30 cellular contexts compared by ENCODE assay signal in genomic region chr5:110435207-110435606, GRCh38.
"Had no signal": no experiment of that assay in that cellular context is flagged by ENCODE, and none has a peak within 500 bp of the region (broad histone marks: within the 10 kb centered on the region; RNA-seq: fewer than 3 reads in every experiment).

No MANE protein-coding gene starts in this region.

- H3K36me3 Mint-ChIP-seq: activated CD4-positive, alpha-beta memory T cell treated with anti-CD3 and anti-CD28 coated beads for 36 hours; activated CD8-positive, alpha-beta memory T cell treated with anti-CD3 and anti-CD28 coated beads, Interleukin-2, amount 10 ng/mL, durations not matched to agents 7 days and 5 days; activated naive CD4-positive, alpha-beta T cell treated with anti-CD3 and anti-CD28 coated beads, Interleukin-2, amount 50 U/mL, for 24 hours; activated naive CD8-positive, alpha-beta T cell treated with anti-CD3 and anti-CD28 coated beads, Interleukin-2, amount 10 ng/mL, durations not matched to agents 7 days and 5 days had no signal

- H3K4me3 Mint-ChIP-seq: activated CD4-positive, alpha-beta memory T cell treated with anti-CD3 and anti-CD28 coated beads for 36 hours; activated CD4-positive, alpha-beta T cell treated with anti-CD3 and anti-CD28 coated beads for 36 hours; activated CD4-positive, alpha-beta T cell treated with anti-CD3 and anti-CD28 coated beads, Interleukin-2, amount 10 ng/mL, durations not matched to agents 24 days and 14 days; activated CD8-positive, alpha-beta memory T cell treated with anti-CD3 and anti-CD28 coated beads, Interleukin-2, amount 10 ng/mL, durations not matched to agents 7 days and 5 days; activated CD8-positive, alpha-beta T cell treated with anti-CD3 and anti-CD28 coated beads, Interleukin-2, amount 10 ng/mL, durations not matched to agents 7 days and 5 days; activated naive CD4-positive, alpha-beta T cell treated with anti-CD3 and anti-CD28 coated beads for 36 hours; activated naive CD4-positive, alpha-beta T cell treated with anti-CD3 and anti-CD28 coated beads, Interleukin-2, amount 50 U/mL, for 24 hours; activated naive CD8-positive, alpha-beta T cell treated with anti-CD3 and anti-CD28 coated beads, Interleukin-2, amount 10 ng/mL, durations not matched to agents 7 days and 5 days; activated T-helper 1 cell treated with anti-CD3 and anti-CD28 coated beads, Interleukin-12 subunit alpha, Interleukin-12 subunit beta, Interleukin-2, Interleukin-4 antibody, amounts not matched to agents 30 ng/mL and 10 ng/mL and 1 ng/mL, durations not matched to agents 14 hours and 24 hours and 36 hours; central memory CD8-positive, alpha-beta T cell; effector memory CD8-positive, alpha-beta T cell had no signal

- FAIRE-seq: astrocyte, bronchial epithelial cell, endothelial cell of umbilical vein had no signal

- H3K4me1 Mint-ChIP-seq: activated CD4-positive, alpha-beta T cell treated with anti-CD3 and anti-CD28 coated beads for 36 hours; activated CD4-positive, alpha-beta T cell treated with anti-CD3 and anti-CD28 coated beads, Interleukin-2, amount 10 ng/mL, durations not matched to agents 24 days and 14 days; activated CD8-positive, alpha-beta memory T cell treated with anti-CD3 and anti-CD28 coated beads, Interleukin-2, amount 10 ng/mL, durations not matched to agents 7 days and 5 days; activated naive CD4-positive, alpha-beta T cell treated with anti-CD3 and anti-CD28 coated beads, Interleukin-2, amount 50 U/mL, for 24 hours; activated naive CD8-positive, alpha-beta T cell treated with anti-CD3 and anti-CD28 coated beads, Interleukin-2, amount 10 ng/mL, durations not matched to agents 7 days and 5 days; central memory CD8-positive, alpha-beta T cell had no signal

- ATAC-seq: activated CD4-positive, alpha-beta T cell treated with anti-CD3 and anti-CD28 coated beads for 36 hours; activated CD8-positive, alpha-beta memory T cell treated with anti-CD3 and anti-CD28 coated beads, Interleukin-2, amount 10 ng/mL, durations not matched to agents 7 days and 5 days; activated CD8-positive, alpha-beta T cell treated with anti-CD3 and anti-CD28 coated beads, Interleukin-2, amount 10 ng/mL, durations not matched to agents 7 days and 5 days; effector memory CD8-positive, alpha-beta T cell had no signal

- H3K27me3 Mint-ChIP-seq: activated CD4-positive, alpha-beta memory T cell treated with anti-CD3 and anti-CD28 coated beads for 36 hours; activated CD8-positive, alpha-beta memory T cell treated with anti-CD3 and anti-CD28 coated beads, Interleukin-2, amount 10 ng/mL, durations not matched to agents 7 days and 5 days; effector memory CD8-positive, alpha-beta T cell had no signal

- H3K9me3 Mint-ChIP-seq: activated CD4-positive, alpha-beta memory T cell treated with anti-CD3 and anti-CD28 coated beads for 36 hours; activated CD4-positive, alpha-beta T cell treated with anti-CD3 and anti-CD28 coated beads, Interleukin-2, amount 10 ng/mL, durations not matched to agents 24 days and 14 days; activated naive CD4-positive, alpha-beta T cell treated with anti-CD3 and anti-CD28 coated beads, Interleukin-2, amount 50 U/mL, for 24 hours; activated naive CD8-positive, alpha-beta T cell treated with anti-CD3 and anti-CD28 coated beads, Interleukin-2, amount 10 ng/mL, durations not matched to agents 7 days and 5 days; activated T-helper 1 cell treated with anti-CD3 and anti-CD28 coated beads, Interleukin-12 subunit alpha, Interleukin-12 subunit beta, Interleukin-2, Interleukin-4 antibody, amounts not matched to agents 30 ng/mL and 10 ng/mL and 1 ng/mL, durations not matched to agents 14 hours and 24 hours and 36 hours had no signal

- H3K27ac Mint-ChIP-seq: activated CD4-positive, alpha-beta memory T cell treated with anti-CD3 and anti-CD28 coated beads for 36 hours; activated CD4-positive, alpha-beta T cell treated with anti-CD3 and anti-CD28 coated beads for 36 hours; activated CD4-positive, alpha-beta T cell treated with anti-CD3 and anti-CD28 coated beads, Interleukin-2, amount 10 ng/mL, durations not matched to agents 24 days and 14 days; activated CD8-positive, alpha-beta memory T cell treated with anti-CD3 and anti-CD28 coated beads, Interleukin-2, amount 10 ng/mL, durations not matched to agents 7 days and 5 days; activated CD8-positive, alpha-beta T cell treated with anti-CD3 and anti-CD28 coated beads, Interleukin-2, amount 10 ng/mL, durations not matched to agents 7 days and 5 days; activated naive CD4-positive, alpha-beta T cell treated with anti-CD3 and anti-CD28 coated beads for 36 hours; activated naive CD4-positive, alpha-beta T cell treated with anti-CD3 and anti-CD28 coated beads, Interleukin-2, amount 50 U/mL, for 24 hours; activated naive CD8-positive, alpha-beta T cell treated with anti-CD3 and anti-CD28 coated beads, Interleukin-2, amount 10 ng/mL, durations not matched to agents 7 days and 5 days; activated T-helper 1 cell treated with anti-CD3 and anti-CD28 coated beads, Interleukin-12 subunit alpha, Interleukin-12 subunit beta, Interleukin-2, Interleukin-4 antibody, amounts not matched to agents 30 ng/mL and 10 ng/mL and 1 ng/mL, durations not matched to agents 14 hours and 24 hours and 36 hours; activated T-helper 2 cell treated with anti-CD3 and anti-CD28 coated beads, Interferon-gamma antibody, Interleukin-2, Interleukin-4, amounts not matched to agents 10 μg/mL and 5 μg/mL and 100 μg/mL, durations not matched to agents 14 hours and 24 hours and 36 hours; effector memory CD8-positive, alpha-beta T cell had no signal

- DNase-seq: activated CD4-positive, alpha-beta memory T cell treated with anti-CD3 and anti-CD28 coated beads for 36 hours; activated CD4-positive, alpha-beta T cell treated with anti-CD3 and anti-CD28 coated beads for 36 hours; activated CD4-positive, alpha-beta T cell treated with anti-CD3 and anti-CD28 coated beads, Interleukin-2, amount 10 ng/mL, durations not matched to agents 24 days and 14 days; activated CD4-positive, CD25-positive, alpha-beta regulatory T cell; activated CD4-positive, CD25-positive, alpha-beta regulatory T cell treated with anti-CD3 and anti-CD28 coated beads, Interleukin-2, amount 50 U/mL, for 72 hours; activated CD8-positive, alpha-beta memory T cell treated with anti-CD3 and anti-CD28 coated beads, Interleukin-2, amount 10 ng/mL, durations not matched to agents 7 days and 5 days; activated CD8-positive, alpha-beta memory T cell treated with anti-CD3 and anti-CD28 coated beads, Interleukin-2, amount 50 U/mL, for 4 hours; activated CD8-positive, alpha-beta T cell treated with anti-CD3 and anti-CD28 coated beads, Interleukin-2, amount 10 ng/mL, durations not matched to agents 7 days and 5 days; activated effector memory CD4-positive, alpha-beta T cell treated with anti-CD3 and anti-CD28 coated beads, Interleukin-2, amount 50 U/mL, for 16 hours; activated naive CD4-positive, alpha-beta T cell treated with anti-CD3 and anti-CD28 coated beads for 36 hours; activated naive CD8-positive, alpha-beta T cell treated with anti-CD3 and anti-CD28 coated beads, Interleukin-2, amount 10 ng/mL, durations not matched to agents 7 days and 5 days; activated T-cell treated with anti-CD3 and anti-CD28 coated beads, Interleukin-2, amount 50 U/mL, for 1 hour; activated T-cell treated with anti-CD3 and anti-CD28 coated beads, Interleukin-2, amount 50 U/mL, for 48 hours; amniotic stem cell; anterior cingulate cortex; brain microvascular endothelial cell; dermis blood vessel endothelial cell; effector CD4-positive, alpha-beta T cell; effector memory CD8-positive, alpha-beta T cell; esophagus squamous epithelium; foreskin melanocyte; head of caudate nucleus; T-helper 2 cell had no signal
